In the genomic region with DNA sequence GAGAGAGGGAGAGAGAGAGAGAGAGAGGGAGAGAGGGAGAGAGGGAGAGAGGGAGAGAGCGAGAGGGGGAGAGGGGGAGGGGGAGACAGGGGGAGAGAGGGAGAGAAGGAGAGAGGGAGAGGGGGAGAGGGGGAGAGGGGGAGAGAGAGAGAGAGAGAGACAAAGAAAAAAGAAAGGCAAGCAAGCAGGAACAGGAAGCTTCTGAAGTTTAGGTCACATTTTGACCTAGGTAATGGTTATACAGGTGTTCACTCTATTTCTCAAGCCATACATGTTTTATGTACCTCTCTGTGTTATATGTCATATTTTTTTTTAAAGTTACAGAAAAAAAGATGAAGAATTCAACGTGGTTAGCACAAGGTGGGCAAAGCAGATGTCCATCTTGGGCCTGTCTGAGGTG, we compare ENCODE assay signal across 31 cellular contexts.
"Had no signal": no experiment of that assay in that cellular context is flagged by ENCODE, and none has a peak within 500 bp of the region (broad histone marks: within the 10 kb centered on the region; RNA-seq: fewer than 3 reads in every experiment).

No MANE protein-coding gene starts in this region.

- H3K4me1 ChIP-seq: ascending aorta, gastrocnemius medialis had no signal

- H3K27me3 ChIP-seq: ascending aorta, breast epithelium, cardiac muscle cell, foreskin keratinocyte, gastrocnemius medialis had no signal

- H3K27ac ChIP-seq: ascending aorta, breast epithelium, cardiac muscle cell, coronary artery, dorsolateral prefrontal cortex, foreskin keratinocyte, gastrocnemius medialis had no signal

- H3K4me3 Mint-ChIP-seq: activated CD4-positive, alpha-beta memory T cell treated with anti-CD3 and anti-CD28 coated beads for 36 hours; activated CD4-positive, alpha-beta T cell treated with anti-CD3 and anti-CD28 coated beads for 36 hours; activated CD4-positive, alpha-beta T cell treated with anti-CD3 and anti-CD28 coated beads, Interleukin-2, amount 10 ng/mL, durations not matched to agents 24 days and 14 days; activated CD8-positive, alpha-beta memory T cell treated with anti-CD3 and anti-CD28 coated beads, Interleukin-2, amount 10 ng/mL, durations not matched to agents 7 days and 5 days; activated CD8-positive, alpha-beta T cell treated with anti-CD3 and anti-CD28 coated beads, Interleukin-2, amount 10 ng/mL, durations not matched to agents 7 days and 5 days; activated naive CD4-positive, alpha-beta T cell treated with anti-CD3 and anti-CD28 coated beads, Interleukin-2, amount 10 ng/mL, durations not matched to agents 7 days and 5 days; activated naive CD8-positive, alpha-beta T cell treated with anti-CD3 and anti-CD28 coated beads, Interleukin-2, amount 10 ng/mL, durations not matched to agents 7 days and 5 days; activated T-helper 1 cell treated with anti-CD3 and anti-CD28 coated beads, Interleukin-12 subunit alpha, Interleukin-12 subunit beta, Interleukin-2, Interleukin-4 antibody, amounts not matched to agents 30 ng/mL and 10 ng/mL and 1 ng/mL, durations not matched to agents 14 hours and 24 hours and 36 hours; brain; dendritic cell treated with granulocyte-macrophage colony-stimulating factor and Interleukin-4, amounts not matched to agents 40 ng/mL and 50 ng/mL, for 4 days; endodermal cell had no signal

- H3K9me3 ChIP-seq: ascending aorta, breast epithelium, gastrocnemius medialis had no signal

- H3K36me3 Mint-ChIP-seq: activated CD4-positive, alpha-beta memory T cell treated with anti-CD3 and anti-CD28 coated beads for 36 hours; activated CD8-positive, alpha-beta memory T cell treated with anti-CD3 and anti-CD28 coated beads, Interleukin-2, amount 10 ng/mL, durations not matched to agents 7 days and 5 days; activated naive CD4-positive, alpha-beta T cell treated with anti-CD3 and anti-CD28 coated beads, Interleukin-2, amount 10 ng/mL, durations not matched to agents 7 days and 5 days; activated naive CD4-positive, alpha-beta T cell treated with anti-CD3 and anti-CD28 coated beads, Interleukin-2, amount 50 U/mL, for 72 hours; activated naive CD8-positive, alpha-beta T cell treated with anti-CD3 and anti-CD28 coated beads, Interleukin-2, amount 10 ng/mL, durations not matched to agents 7 days and 5 days had no signal

- H3K27me3 Mint-ChIP-seq: activated CD4-positive, alpha-beta memory T cell treated with anti-CD3 and anti-CD28 coated beads for 36 hours; activated CD4-positive, alpha-beta T cell treated with anti-CD3 and anti-CD28 coated beads for 36 hours; brain; dendritic cell treated with granulocyte-macrophage colony-stimulating factor and Interleukin-4, amounts not matched to agents 40 ng/mL and 50 ng/mL, for 4 days had no signal

- H3K4me1 Mint-ChIP-seq: activated CD4-positive, alpha-beta T cell treated with anti-CD3 and anti-CD28 coated beads for 36 hours; activated naive CD4-positive, alpha-beta T cell treated with anti-CD3 and anti-CD28 coated beads, Interleukin-2, amount 10 ng/mL, durations not matched to agents 7 days and 5 days had no signal

- H3K9me3 Mint-ChIP-seq: activated CD4-positive, alpha-beta memory T cell treated with anti-CD3 and anti-CD28 coated beads for 36 hours; activated CD4-positive, alpha-beta T cell treated with anti-CD3 and anti-CD28 coated beads, Interleukin-2, amount 10 ng/mL, durations not matched to agents 24 days and 14 days; activated naive CD4-positive, alpha-beta T cell treated with anti-CD3 and anti-CD28 coated beads, Interleukin-2, amount 10 ng/mL, durations not matched to agents 7 days and 5 days; activated naive CD4-positive, alpha-beta T cell treated with anti-CD3 and anti-CD28 coated beads, Interleukin-2, amount 50 U/mL, for 72 hours; activated naive CD8-positive, alpha-beta T cell treated with anti-CD3 and anti-CD28 coated beads, Interleukin-2, amount 10 ng/mL, durations not matched to agents 7 days and 5 days; activated T-helper 1 cell treated with anti-CD3 and anti-CD28 coated beads, Interleukin-12 subunit alpha, Interleukin-12 subunit beta, Interleukin-2, Interleukin-4 antibody, amounts not matched to agents 30 ng/mL and 10 ng/mL and 1 ng/mL, durations not matched to agents 14 hours and 24 hours and 36 hours; activated T-helper 2 cell treated with anti-CD3 and anti-CD28 coated beads, Interferon-gamma antibody, Interleukin-2, Interleukin-4, amounts not matched to agents 10 μg/mL and 5 μg/mL and 100 μg/mL, durations not matched to agents 14 hours and 24 hours and 36 hours; brain; dendritic cell treated with granulocyte-macrophage colony-stimulating factor and Interleukin-4, amounts not matched to agents 40 ng/mL and 50 ng/mL, for 4 days; endodermal cell had no signal

- H3K4me3 ChIP-seq: ascending aorta, breast epithelium, cardiac muscle cell, coronary artery, dorsolateral prefrontal cortex, gastrocnemius medialis had no signal

- ATAC-seq: activated CD4-positive, alpha-beta T cell treated with anti-CD3 and anti-CD28 coated beads for 36 hours; activated CD8-positive, alpha-beta memory T cell treated with anti-CD3 and anti-CD28 coated beads, Interleukin-2, amount 10 ng/mL, durations not matched to agents 7 days and 5 days; activated CD8-positive, alpha-beta T cell treated with anti-CD3 and anti-CD28 coated beads, Interleukin-2, amount 10 ng/mL, durations not matched to agents 7 days and 5 days; activated naive CD4-positive, alpha-beta T cell treated with anti-CD3 and anti-CD28 coated beads, Interleukin-2, amount 50 U/mL, for 72 hours; esophagus mucosa; foreskin keratinocyte; gastrocnemius medialis had no signal

- H3K27ac Mint-ChIP-seq: activated CD4-positive, alpha-beta memory T cell treated with anti-CD3 and anti-CD28 coated beads for 36 hours; activated CD4-positive, alpha-beta T cell treated with anti-CD3 and anti-CD28 coated beads for 36 hours; activated CD4-positive, alpha-beta T cell treated with anti-CD3 and anti-CD28 coated beads, Interleukin-2, amount 10 ng/mL, durations not matched to agents 24 days and 14 days; activated CD8-positive, alpha-beta memory T cell treated with anti-CD3 and anti-CD28 coated beads, Interleukin-2, amount 10 ng/mL, durations not matched to agents 7 days and 5 days; activated CD8-positive, alpha-beta T cell treated with anti-CD3 and anti-CD28 coated beads, Interleukin-2, amount 10 ng/mL, durations not matched to agents 7 days and 5 days; activated naive CD4-positive, alpha-beta T cell treated with anti-CD3 and anti-CD28 coated beads, Interleukin-2, amount 10 ng/mL, durations not matched to agents 7 days and 5 days; activated naive CD8-positive, alpha-beta T cell treated with anti-CD3 and anti-CD28 coated beads, Interleukin-2, amount 10 ng/mL, durations not matched to agents 7 days and 5 days; activated T-helper 1 cell treated with anti-CD3 and anti-CD28 coated beads, Interleukin-12 subunit alpha, Interleukin-12 subunit beta, Interleukin-2, Interleukin-4 antibody, amounts not matched to agents 30 ng/mL and 10 ng/mL and 1 ng/mL, durations not matched to agents 14 hours and 24 hours and 36 hours; activated T-helper 2 cell treated with anti-CD3 and anti-CD28 coated beads, Interferon-gamma antibody, Interleukin-2, Interleukin-4, amounts not matched to agents 10 μg/mL and 5 μg/mL and 100 μg/mL, durations not matched to agents 14 hours and 24 hours and 36 hours; dendritic cell treated with granulocyte-macrophage colony-stimulating factor and Interleukin-4, amounts not matched to agents 40 ng/mL and 50 ng/mL, for 4 days; endodermal cell had no signal

- H3K36me3 ChIP-seq: ascending aorta, breast epithelium, cardiac muscle cell, gastrocnemius medialis had no signal

- DNase-seq: activated CD4-positive, alpha-beta memory T cell treated with anti-CD3 and anti-CD28 coated beads for 36 hours; activated CD4-positive, alpha-beta T cell treated with anti-CD3 and anti-CD28 coated beads for 36 hours; activated CD4-positive, alpha-beta T cell treated with anti-CD3 and anti-CD28 coated beads, Interleukin-2, amount 10 ng/mL, durations not matched to agents 24 days and 14 days; activated CD4-positive, CD25-positive, alpha-beta regulatory T cell; activated CD4-positive, CD25-positive, alpha-beta regulatory T cell treated with anti-CD3 and anti-CD28 coated beads, Interleukin-2, amount 50 U/mL, for 72 hours; activated CD8-positive, alpha-beta memory T cell treated with anti-CD3 and anti-CD28 coated beads, Interleukin-2, amount 10 ng/mL, durations not matched to agents 7 days and 5 days; activated CD8-positive, alpha-beta memory T cell treated with anti-CD3 and anti-CD28 coated beads, Interleukin-2, amount 50 U/mL, for 4 hours; activated CD8-positive, alpha-beta T cell treated with anti-CD3 and anti-CD28 coated beads, Interleukin-2, amount 10 ng/mL, durations not matched to agents 7 days and 5 days; activated effector memory CD4-positive, alpha-beta T cell treated with anti-CD3 and anti-CD28 coated beads, Interleukin-2, amount 50 U/mL, for 16 hours; activated naive CD4-positive, alpha-beta T cell treated with anti-CD3 and anti-CD28 coated beads, Interleukin-2, amount 10 ng/mL, durations not matched to agents 7 days and 5 days; activated naive CD8-positive, alpha-beta T cell treated with anti-CD3 and anti-CD28 coated beads, Interleukin-2, amount 10 ng/mL, durations not matched to agents 7 days and 5 days; activated T-cell treated with anti-CD3 and anti-CD28 coated beads, Interleukin-2, amount 50 U/mL, for 1 hour; activated T-cell treated with anti-CD3 and anti-CD28 coated beads, Interleukin-2, amount 50 U/mL, for 48 hours; central memory CD4-positive, alpha-beta T cell; cerebellar nuclear complex; dorsolateral prefrontal cortex; effector memory CD4-positive, alpha-beta T cell; endodermal cell; foreskin keratinocyte; gastrocnemius medialis; T-helper 2 cell had no signal
